9 cellular contexts compared by ENCODE assay signal in the genomic region with DNA sequence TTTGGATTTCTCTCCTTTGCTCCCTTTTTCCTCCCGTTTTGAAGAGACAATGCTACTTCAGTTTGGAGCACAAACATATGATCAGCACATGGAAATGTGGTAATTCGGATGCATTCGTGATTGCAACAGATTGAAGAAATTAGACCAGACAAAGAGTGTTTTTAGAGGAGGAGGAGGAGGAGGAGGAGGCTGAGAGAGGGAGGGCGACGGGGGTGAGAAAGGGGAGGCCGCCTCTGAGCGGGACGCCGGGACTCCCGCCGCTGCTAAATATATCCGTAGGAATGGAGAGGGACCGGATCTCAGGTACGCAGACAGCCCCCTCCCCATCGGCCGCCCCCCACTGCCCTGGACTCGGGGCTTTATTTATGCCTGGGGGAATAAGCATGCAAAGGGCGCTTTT.
A peak's percentile ranks its signal among the peaks of the same experiment; 100 is the strongest.
DNase-seq lines count a peak whose midpoint lies in the region; ATAC-seq, FAIRE-seq and TF ChIP-seq lines count a peak whose summit lies in the region.
"Had no signal": no experiment of that assay in that cellular context is flagged by ENCODE, and none has a peak within 500 bp of the region (broad histone marks: within the 10 kb centered on the region; RNA-seq: fewer than 3 reads in every experiment).

No MANE protein-coding gene starts in this region.

- DNase-seq in activated CD8-positive, alpha-beta T cell treated with anti-CD3 and anti-CD28 coated beads for 36 hours = no peak
- no peak for DNase-seq in activated CD8-positive, alpha-beta T cell treated with anti-CD3 and anti-CD28 coated beads, Interleukin-2, amount 10 ng/mL, durations not matched to agents 7 days and 5 days
- no peak for DNase-seq in activated T-helper 1 cell treated with anti-CD3 and anti-CD28 coated beads, Interleukin-12 subunit alpha, Interleukin-12 subunit beta, Interleukin-2, Interleukin-4 antibody, amounts not matched to agents 30 ng/mL and 10 ng/mL and 1 ng/mL, durations not matched to agents 14 hours and 24 hours and 36 hours (ENCODE audit: low spot score)
- peak; percentile 83 for DNase-seq in kidney
- peak; percentile 63 to 80 for DNase-seq in tibial artery
- DNase-seq in mucosa of gallbladder (ENCODE audit: low spot score) = no peak
- DNase-seq in cerebellar cortex (ENCODE audit: low spot score) = no peak
- DNase-seq in stimulated activated CD4-positive, alpha-beta T cell treated with anti-CD3 and anti-CD28 coated beads, Interleukin-2, amount 100 ng/mL, for 24 hours = no peak
- DNase-seq: NCI-H510A had no signal

- no peaks in the 10 kb centered on the region for H3K27me3 ChIP-seq in tibial artery

- no peak for ATAC-seq in activated CD8-positive, alpha-beta T cell treated with anti-CD3 and anti-CD28 coated beads for 36 hours
- no peak for ATAC-seq in activated CD8-positive, alpha-beta T cell treated with anti-CD3 and anti-CD28 coated beads, Interleukin-2, amount 10 ng/mL, durations not matched to agents 7 days and 5 days

- H3K36me3 ChIP-seq in kidney (ENCODE audit: control insufficient read depth in 1 of 2, insufficient read depth in 2 of 2, low read length in 2 of 2) (no peaks in the 10 kb centered on the region), tibial artery (no peaks in the 10 kb centered on the region)

- TF ChIP-seq CTCF in activated CD8-positive, alpha-beta T cell treated with anti-CD3 and anti-CD28 coated beads for 36 hours (IDR thresholded peaks at IDR 0.05) = no peak
- TF ChIP-seq CTCF in kidney (IDR thresholded peaks at IDR 0.05; ENCODE audit: borderline replicate concordance, extremely low read depth, insufficient read depth) (no peak), tibial artery (IDR thresholded peaks at IDR 0.05) (no peak)

- FAIRE-seq in kidney (lab: Jason Lieb, UNC) = no peak

- peak overlapping the region; percentile 70 for H3K4me3 Mint-ChIP-seq in activated CD8-positive, alpha-beta T cell treated with anti-CD3 and anti-CD28 coated beads for 36 hours
- no peak overlapping the region for H3K4me3 Mint-ChIP-seq in activated CD8-positive, alpha-beta T cell treated with anti-CD3 and anti-CD28 coated beads, Interleukin-2, amount 10 ng/mL, durations not matched to agents 7 days and 5 days
- peak overlapping the region; percentile 57 for H3K4me3 Mint-ChIP-seq in activated T-helper 1 cell treated with anti-CD3 and anti-CD28 coated beads, Interleukin-12 subunit alpha, Interleukin-12 subunit beta, Interleukin-2, Interleukin-4 antibody, amounts not matched to agents 30 ng/mL and 10 ng/mL and 1 ng/mL, durations not matched to agents 14 hours and 24 hours and 36 hours

- no peaks in the 10 kb centered on the region for H3K9me3 ChIP-seq in kidney (ENCODE audit: control insufficient read depth in 1 of 2, low read length in 2 of 2)
- H3K9me3 ChIP-seq in tibial artery = no peaks in the 10 kb centered on the region

- H3K4me1 ChIP-seq in kidney (ENCODE audit: control insufficient read depth in 1 of 2, insufficient read depth in 1 of 2, low read depth in 1 of 2, low read length in 2 of 2) = peaks cover 35 to 44% of the 10 kb centered on the region in 2 donors
- peaks cover 20 to 78% (median 61%) of the 10 kb centered on the region in 4 donors for H3K4me1 ChIP-seq in tibial artery

- H3K4me3 ChIP-seq in kidney (ENCODE audit: low read length in 2 of 2) = peak overlapping the region; percentile 18 to 56
- H3K4me3 ChIP-seq in tibial artery = peak overlapping the region; percentile 58

- intact Hi-C loops in activated CD8-positive, alpha-beta T cell treated with anti-CD3 and anti-CD28 coated beads for 36 hours (cut with micrococcal nuclease) = no loop called here
- intact Hi-C loops in activated T-helper 1 cell treated with anti-CD3 and anti-CD28 coated beads, Interleukin-12 subunit alpha, Interleukin-12 subunit beta, Interleukin-2, Interleukin-4 antibody, amounts not matched to agents 30 ng/mL and 10 ng/mL and 1 ng/mL, durations not matched to agents 14 hours and 24 hours and 36 hours (cut with micrococcal nuclease) = no loop called here
- intact Hi-C loops in kidney (cut with DNase I) (no loop called here), tibial artery (cut with DNase I; ENCODE audit: low total_unique reads) (no loop called here)

- H3K9me3 Mint-ChIP-seq in activated CD8-positive, alpha-beta T cell treated with anti-CD3 and anti-CD28 coated beads for 36 hours = no peaks in the 10 kb centered on the region
- H3K9me3 Mint-ChIP-seq in activated CD8-positive, alpha-beta T cell treated with anti-CD3 and anti-CD28 coated beads, Interleukin-2, amount 10 ng/mL, durations not matched to agents 7 days and 5 days (ENCODE audit: insufficient read depth) = no peaks in the 10 kb centered on the region
- no peaks in the 10 kb centered on the region for H3K9me3 Mint-ChIP-seq in activated T-helper 1 cell treated with anti-CD3 and anti-CD28 coated beads, Interleukin-12 subunit alpha, Interleukin-12 subunit beta, Interleukin-2, Interleukin-4 antibody, amounts not matched to agents 30 ng/mL and 10 ng/mL and 1 ng/mL, durations not matched to agents 14 hours and 24 hours and 36 hours

- H3K9ac ChIP-seq in kidney (ENCODE audit: low read length in 2 of 2) = peak overlapping the region in 1 of 2 donors; percentile 30

- POLR2A ChIA-PET in activated CD8-positive, alpha-beta T cell treated with anti-CD3 and anti-CD28 coated beads for 36 hours (lab: Charles Lee) = no interaction called here
- POLR2A ChIA-PET in activated CD8-positive, alpha-beta T cell treated with anti-CD3 and anti-CD28 coated beads, Interleukin-2, amount 10 ng/mL, durations not matched to agents 7 days and 5 days (lab: Charles Lee) = interaction anchor here (1.0 kb wide), 1 partner anchor 11 kb away, joined by 4 read pairs; no protein-coding TSS in a partner anchor

- H3K27me3 Mint-ChIP-seq in activated CD8-positive, alpha-beta T cell treated with anti-CD3 and anti-CD28 coated beads for 36 hours = no peaks in the 10 kb centered on the region
- peaks cover 2% of the 10 kb centered on the region for H3K27me3 Mint-ChIP-seq in activated CD8-positive, alpha-beta T cell treated with anti-CD3 and anti-CD28 coated beads, Interleukin-2, amount 10 ng/mL, durations not matched to agents 7 days and 5 days (ENCODE audit: low read depth)
- H3K27me3 Mint-ChIP-seq in activated T-helper 1 cell treated with anti-CD3 and anti-CD28 coated beads, Interleukin-12 subunit alpha, Interleukin-12 subunit beta, Interleukin-2, Interleukin-4 antibody, amounts not matched to agents 30 ng/mL and 10 ng/mL and 1 ng/mL, durations not matched to agents 14 hours and 24 hours and 36 hours (ENCODE audit: insufficient read depth) = no peaks in the 10 kb centered on the region

- CTCF ChIA-PET in activated CD8-positive, alpha-beta T cell treated with anti-CD3 and anti-CD28 coated beads for 36 hours (lab: Charles Lee) = no interaction called here
- CTCF ChIA-PET in activated CD8-positive, alpha-beta T cell treated with anti-CD3 and anti-CD28 coated beads, Interleukin-2, amount 10 ng/mL, durations not matched to agents 7 days and 5 days (lab: Charles Lee) = no interaction called here

- no peak overlapping the region for H3K27ac Mint-ChIP-seq in activated CD8-positive, alpha-beta T cell treated with anti-CD3 and anti-CD28 coated beads for 36 hours
- no peak overlapping the region for H3K27ac Mint-ChIP-seq in activated CD8-positive, alpha-beta T cell treated with anti-CD3 and anti-CD28 coated beads, Interleukin-2, amount 10 ng/mL, durations not matched to agents 7 days and 5 days
- no peak overlapping the region for H3K27ac Mint-ChIP-seq in activated T-helper 1 cell treated with anti-CD3 and anti-CD28 coated beads, Interleukin-12 subunit alpha, Interleukin-12 subunit beta, Interleukin-2, Interleukin-4 antibody, amounts not matched to agents 30 ng/mL and 10 ng/mL and 1 ng/mL, durations not matched to agents 14 hours and 24 hours and 36 hours

- H3K27ac ChIP-seq in kidney (ENCODE audit: low read depth in 2 of 2, low read length in 2 of 2) (peak overlapping the region; percentile 71 to 82), tibial artery (peak overlapping the region; percentile 90 to 92)

- H3K4me1 Mint-ChIP-seq in activated CD8-positive, alpha-beta T cell treated with anti-CD3 and anti-CD28 coated beads for 36 hours (ENCODE audit: low read depth) = peaks cover 30% of the 10 kb centered on the region
- peaks cover 35% of the 10 kb centered on the region for H3K4me1 Mint-ChIP-seq in activated CD8-positive, alpha-beta T cell treated with anti-CD3 and anti-CD28 coated beads, Interleukin-2, amount 10 ng/mL, durations not matched to agents 7 days and 5 days (ENCODE audit: low read depth)
- peaks cover 29% of the 10 kb centered on the region for H3K4me1 Mint-ChIP-seq in activated T-helper 1 cell treated with anti-CD3 and anti-CD28 coated beads, Interleukin-12 subunit alpha, Interleukin-12 subunit beta, Interleukin-2, Interleukin-4 antibody, amounts not matched to agents 30 ng/mL and 10 ng/mL and 1 ng/mL, durations not matched to agents 14 hours and 24 hours and 36 hours (ENCODE audit: low read depth)

- no peaks in the 10 kb centered on the region for H3K36me3 Mint-ChIP-seq in activated CD8-positive, alpha-beta T cell treated with anti-CD3 and anti-CD28 coated beads for 36 hours (ENCODE audit: low read depth)
- H3K36me3 Mint-ChIP-seq in activated CD8-positive, alpha-beta T cell treated with anti-CD3 and anti-CD28 coated beads, Interleukin-2, amount 10 ng/mL, durations not matched to agents 7 days and 5 days (ENCODE audit: low read depth) = no peaks in the 10 kb centered on the region
- peaks cover 2% of the 10 kb centered on the region for H3K36me3 Mint-ChIP-seq in activated T-helper 1 cell treated with anti-CD3 and anti-CD28 coated beads, Interleukin-12 subunit alpha, Interleukin-12 subunit beta, Interleukin-2, Interleukin-4 antibody, amounts not matched to agents 30 ng/mL and 10 ng/mL and 1 ng/mL, durations not matched to agents 14 hours and 24 hours and 36 hours (ENCODE audit: low read depth)

Comparison
In these comparisons a context has a peak if more than half of its experiments do, and no peak if none do; other contexts are left out.
1. DNase-seq: peak in kidney (single experiment) and tibial artery (2 of 2); none in activated CD8-positive, alpha-beta T cell treated with anti-CD3 and anti-CD28 coated beads for 36 hours (single experiment), activated CD8-positive, alpha-beta T cell treated with anti-CD3 and anti-CD28 coated beads, Interleukin-2, amount 10 ng/mL, durations not matched to agents 7 days and 5 days (single experiment), activated T-helper 1 cell treated with anti-CD3 and anti-CD28 coated beads, Interleukin-12 subunit alpha, Interleukin-12 subunit beta, Interleukin-2, Interleukin-4 antibody, amounts not matched to agents 30 ng/mL and 10 ng/mL and 1 ng/mL, durations not matched to agents 14 hours and 24 hours and 36 hours (single experiment), mucosa of gallbladder (single experiment), cerebellar cortex (single experiment) and stimulated activated CD4-positive, alpha-beta T cell treated with anti-CD3 and anti-CD28 coated beads, Interleukin-2, amount 100 ng/mL, for 24 hours (0 of 2).